10 cellular contexts compared by ENCODE assay signal in the genomic region with DNA sequence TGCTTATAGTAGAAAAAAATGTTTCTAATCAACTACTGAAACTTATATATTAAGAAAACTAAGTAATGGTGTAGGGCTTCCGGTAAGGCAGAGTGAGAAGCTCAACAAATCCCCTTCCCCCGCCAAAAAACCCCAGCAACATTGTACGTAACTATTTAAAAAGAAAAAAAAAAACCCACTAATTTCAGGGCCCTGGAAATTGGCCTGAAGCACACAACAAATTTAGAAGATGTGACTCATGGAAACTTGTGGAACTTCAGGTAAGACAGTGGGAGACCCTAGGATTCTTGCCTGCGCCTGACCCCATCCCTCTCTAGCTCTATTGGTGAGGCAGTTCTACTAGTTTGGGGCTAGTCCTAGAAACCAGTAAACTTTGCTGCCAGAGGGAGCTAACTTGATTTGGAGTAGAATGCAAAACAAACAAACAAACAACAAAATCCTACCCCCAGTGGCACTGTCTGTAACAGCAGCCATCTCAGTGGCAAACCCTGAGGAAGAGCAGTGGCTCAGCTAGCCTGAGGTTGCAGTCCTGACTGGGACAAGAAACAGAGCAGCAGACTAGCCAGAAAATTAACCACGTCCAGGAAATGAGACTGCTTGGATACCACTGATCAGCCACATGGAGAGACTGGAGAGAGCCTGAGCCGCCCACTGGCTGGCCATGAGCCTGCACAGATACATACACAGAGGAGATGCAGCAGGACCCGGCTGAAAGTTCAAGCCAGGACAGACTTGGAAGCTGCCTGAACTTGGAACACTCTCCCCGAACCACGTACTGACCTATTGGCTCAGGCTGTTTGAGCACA.
A peak's percentile ranks its signal among the peaks of the same experiment; 100 is the strongest.
DNase-seq lines count a peak whose midpoint lies in the region; ATAC-seq and TF ChIP-seq lines count a peak whose summit lies in the region.
"Had no signal": no experiment of that assay in that cellular context is flagged by ENCODE, and none has a peak within 500 bp of the region (broad histone marks: within the 10 kb centered on the region; RNA-seq: fewer than 3 reads in every experiment).

No MANE protein-coding gene starts in this region.

- H3K4me3 ChIP-seq in CD8-positive, alpha-beta memory T cell (ENCODE audit: low read length) = no peak overlapping the region

- no peaks in the 10 kb centered on the region for H3K27me3 ChIP-seq in CD8-positive, alpha-beta memory T cell (ENCODE audit: insufficient read depth, low read length, poor library complexity, severe bottlenecking)

- no peaks in the 10 kb centered on the region for H3K4me1 ChIP-seq in CD8-positive, alpha-beta memory T cell (ENCODE audit: insufficient read depth, low read length)

- TF ChIP-seq CTCF in 22Rv1 (IDR thresholded peaks at IDR 0.05) (peak; percentile 32), VCaP (conservative IDR thresholded peaks at IDR 0.05) (peak; percentile 58)

- no peaks in the 10 kb centered on the region for H3K27me3 Mint-ChIP-seq in CD8-positive, alpha-beta memory T cell
- no peaks in the 10 kb centered on the region for H3K27me3 Mint-ChIP-seq in activated T-cell treated with anti-CD3 and anti-CD28 coated beads, Interleukin-2, amount 50 U/mL, for 4 hours (ENCODE audit: low read depth)

- no peak overlapping the region for H3K4me3 Mint-ChIP-seq in CD8-positive, alpha-beta memory T cell
- H3K4me3 Mint-ChIP-seq in activated T-cell treated with anti-CD3 and anti-CD28 coated beads, Interleukin-2, amount 50 U/mL, for 4 hours = no peak overlapping the region

- H3K36me3 Mint-ChIP-seq in CD8-positive, alpha-beta memory T cell = no peaks in the 10 kb centered on the region
- no peaks in the 10 kb centered on the region for H3K36me3 Mint-ChIP-seq in activated T-cell treated with anti-CD3 and anti-CD28 coated beads, Interleukin-2, amount 50 U/mL, for 4 hours (ENCODE audit: insufficient read depth)

- DNase-seq in iris pigment epithelial cell (ENCODE audit: low read depth) = peak; percentile 95
- DNase-seq in CD8-positive, alpha-beta memory T cell = no peak
- DNase-seq in activated CD4-positive, CD25-positive, alpha-beta regulatory T cell treated with anti-CD3 and anti-CD28 coated beads, Interleukin-2, amount 50 U/mL, for 72 hours = no peak
- no peak for DNase-seq in activated T-cell treated with anti-CD3 and anti-CD28 coated beads, Interleukin-2, amount 50 U/mL, for 4 hours
- DNase-seq: activated gamma-delta T cell, NCI-H1694 had no signal

- no peak overlapping the region for H3K27ac ChIP-seq in 22Rv1
- H3K27ac ChIP-seq in VCaP = no peak overlapping the region; the same call in 1 of the 2 replicates
- no peak overlapping the region for H3K27ac ChIP-seq in CD8-positive, alpha-beta memory T cell (ENCODE audit: low read depth, low read length)

- no peaks in the 10 kb centered on the region for H3K4me1 Mint-ChIP-seq in CD8-positive, alpha-beta memory T cell
- H3K4me1 Mint-ChIP-seq in activated T-cell treated with anti-CD3 and anti-CD28 coated beads, Interleukin-2, amount 50 U/mL, for 4 hours (ENCODE audit: low read depth) = no peaks in the 10 kb centered on the region

- CTCF ChIA-PET in CD8-positive, alpha-beta memory T cell (lab: Charles Lee) = no interaction called here

- peaks cover 0 to 6% (median 0%) of the 10 kb centered on the region in 5 donors for H3K9me3 Mint-ChIP-seq in CD8-positive, alpha-beta memory T cell
- H3K9me3 Mint-ChIP-seq in activated T-cell treated with anti-CD3 and anti-CD28 coated beads, Interleukin-2, amount 50 U/mL, for 4 hours = peaks cover 3% of the 10 kb centered on the region

- H3K36me3 ChIP-seq in CD8-positive, alpha-beta memory T cell (ENCODE audit: insufficient read depth, low read length) = no peaks in the 10 kb centered on the region

- no peaks in the 10 kb centered on the region for H3K9me3 ChIP-seq in CD8-positive, alpha-beta memory T cell (ENCODE audit: low read length)

- POLR2A ChIA-PET in CD8-positive, alpha-beta memory T cell (lab: Charles Lee) = no interaction called here

- no peak overlapping the region for H3K27ac Mint-ChIP-seq in CD8-positive, alpha-beta memory T cell

- ATAC-seq in GM19463 (IDR thresholded peaks at IDR 0.05; ENCODE audit: unreplicated experiment) = peak; percentile 43
- no peak for ATAC-seq in activated T-cell treated with anti-CD3 and anti-CD28 coated beads, Interleukin-2, amount 50 U/mL, for 4 hours
- ATAC-seq in HG03135 (IDR thresholded peaks at IDR 0.05; ENCODE audit: unreplicated experiment) = no peak
